ENCODE assay signal across 8 cellular contexts in genomic region chr3:196568246-196569002, GRCh38. TPM values are rescaled to one million over a fixed set of nuclear protein-coding genes. Genes with fewer than 3 reads are reported as not detected.
DNase-seq lines count a peak whose midpoint lies in the region; ATAC-seq and TF ChIP-seq lines count a peak whose summit lies in the region.

Gene FBXO45, plus strand, starts transcription at chr3:196568660. Its CDS starts 325 bp downstream, at chr3:196568985.
Gene WDR53, minus strand, starts transcription at chr3:196568554. Its CDS starts 7,079 bp downstream, at chr3:196561475.

- peaks cover 55% of the 10 kb centered on the region for H3K4me1 Mint-ChIP-seq in activated naive CD4-positive, alpha-beta T cell treated with anti-CD3 and anti-CD28 coated beads, Interleukin-2, amount 10 ng/mL, durations not matched to agents 7 days and 5 days

- peaks cover 16% of the 10 kb centered on the region for H3K36me3 Mint-ChIP-seq in activated naive CD4-positive, alpha-beta T cell treated with anti-CD3 and anti-CD28 coated beads, Interleukin-2, amount 10 ng/mL, durations not matched to agents 7 days and 5 days

- H3K27ac ChIP-seq in SK-N-MC: 0 out of 2 replicates have a peak within 1 kb of the TSS, but pooled peaks have one; percentile 27
- peak within 1 kb of the TSS; percentile 79 to 94 (median 91) for H3K27ac ChIP-seq in gastroesophageal sphincter
- H3K27ac ChIP-seq in neutrophil: peak within 1 kb of the TSS; percentile 87
- peak within 1 kb of the TSS; percentile 84 for H3K27ac ChIP-seq in substantia nigra (ENCODE audit: low read depth, low read length, poor library complexity, severe bottlenecking)

- WGBS in gastroesophageal sphincter (ENCODE audit: low coverage in 1 of 2), 2 donors: 0% methylated on average over 4 to 9 of the region's 87 CpGs

- H3K27me3 ChIP-seq in gastroesophageal sphincter: no peaks in the 10 kb centered on the region
- no peaks in the 10 kb centered on the region for H3K27me3 ChIP-seq in neutrophil

- CTCF ChIA-PET in activated naive CD4-positive, alpha-beta T cell treated with anti-CD3 and anti-CD28 coated beads, Interleukin-2, amount 10 ng/mL, durations not matched to agents 7 days and 5 days (lab: Charles Lee): interaction anchor here (0.6 to 2.4 kb wide), 4 partner anchors 32 to 129 kb away, joined by 3 to 16 read pairs (median 3); no protein-coding TSS in a partner anchor

- DNase-seq in NCI-H1048 (lab: John Stamatoyannopoulos, UW) (peak; percentile 89), SK-N-MC (ENCODE audit: low read depth, low spot score) (peak; percentile 58), substantia nigra (lab: John Stamatoyannopoulos, UW) (peak; percentile 58 to 96 (median 91))
- DNase-seq in activated naive CD4-positive, alpha-beta T cell treated with anti-CD3 and anti-CD28 coated beads, Interleukin-2, amount 10 ng/mL, durations not matched to agents 7 days and 5 days: peak; percentile 97

- TF ChIP-seq EP300 in gastroesophageal sphincter (IDR thresholded peaks at IDR 0.05): no peak

- H3K4me3 ChIP-seq in GM08714 (ENCODE audit: low read length): peak within 1 kb of the TSS; percentile 93
- peak within 1 kb of the TSS; percentile 94 for H3K4me3 ChIP-seq in SK-N-MC
- peak within 1 kb of the TSS; percentile 65 to 93 for H3K4me3 ChIP-seq in gastroesophageal sphincter
- H3K4me3 ChIP-seq in neutrophil (ENCODE audit: low read depth in 1 of 2, low read length in 1 of 2): peak within 1 kb of the TSS; percentile 92 to 93

- no peaks in the 10 kb centered on the region for H3K9me3 Mint-ChIP-seq in activated naive CD4-positive, alpha-beta T cell treated with anti-CD3 and anti-CD28 coated beads, Interleukin-2, amount 10 ng/mL, durations not matched to agents 7 days and 5 days

- H3K4me3 Mint-ChIP-seq in activated naive CD4-positive, alpha-beta T cell treated with anti-CD3 and anti-CD28 coated beads, Interleukin-2, amount 10 ng/mL, durations not matched to agents 7 days and 5 days: peak within 1 kb of the TSS; percentile 95

- peak within 1 kb of the TSS; percentile 94 for H3K9ac ChIP-seq in SK-N-MC (ENCODE audit: insufficient read length)

- peaks cover 0 to 59% (median 11%) of the 10 kb centered on the region in 3 donors for H3K4me1 ChIP-seq in gastroesophageal sphincter
- H3K4me1 ChIP-seq in neutrophil (ENCODE audit: control insufficient read depth in 1 of 2, insufficient read depth in 1 of 2, low read depth in 1 of 2, low read length in 1 of 2): peaks cover 25% of the 10 kb centered on the region in 2 experiments

- TF ChIP-seq POLR2A in gastroesophageal sphincter (IDR thresholded peaks at IDR 0.05): peak; percentile 81 to 86

- ATAC-seq in HG02588 (IDR thresholded peaks at IDR 0.05; ENCODE audit: unreplicated experiment) (peak; percentile 93), gastroesophageal sphincter (peak; percentile 99)

- no peaks in the 10 kb centered on the region; the same call in 1 of the 2 replicates for H3K36me3 ChIP-seq in SK-N-MC (ENCODE audit: insufficient read depth, low read length)
- peaks cover 0 to 17% of the 10 kb centered on the region in 2 donors for H3K36me3 ChIP-seq in gastroesophageal sphincter
- H3K36me3 ChIP-seq in neutrophil: peaks cover 5% of the 10 kb centered on the region

- peak within 1 kb of the TSS; percentile 97 for H3K27ac Mint-ChIP-seq in activated naive CD4-positive, alpha-beta T cell treated with anti-CD3 and anti-CD28 coated beads, Interleukin-2, amount 10 ng/mL, durations not matched to agents 7 days and 5 days

- peaks cover 3% of the 10 kb centered on the region for H3K27me3 Mint-ChIP-seq in activated naive CD4-positive, alpha-beta T cell treated with anti-CD3 and anti-CD28 coated beads, Interleukin-2, amount 10 ng/mL, durations not matched to agents 7 days and 5 days

- H3K9me3 ChIP-seq in SK-N-MC (ENCODE audit: low read depth, low read length): no peaks in the 10 kb centered on the region
- H3K9me3 ChIP-seq in gastroesophageal sphincter: no peaks in the 10 kb centered on the region
- no peaks in the 10 kb centered on the region for H3K9me3 ChIP-seq in neutrophil

- TF ChIP-seq CTCF in gastroesophageal sphincter (IDR thresholded peaks at IDR 0.05) (peak in 1 of 4 experiments; percentile 18), neutrophil (IDR thresholded peaks at IDR 0.05) (peak; percentile 41)

RNA-seq across cellular contexts. Expression of gene FBXO45, which starts in this region (rescaled TPM):
- 10 to 100 TPM in 3 of 4 donors, 1 to 10 TPM in 1; 9.8 to 16.6 (median 13.4) TPM for total RNA-seq in gastroesophageal sphincter

RNA-seq across cellular contexts. Expression of gene WDR53, which starts in this region (rescaled TPM):
- total RNA-seq in gastroesophageal sphincter: 1 to 10 TPM; 3.3 to 8.1 (median 6.8) TPM

Comparison
In these comparisons a context has a peak if more than half of its experiments do, and no peak if none do; other contexts are left out.
1. Peak in every context shown above with its lines: DNase-seq, ATAC-seq, H3K4me3 ChIP-seq and H3K27ac ChIP-seq.
2. H3K27ac ChIP-seq: peak in every context shown above with its lines; median percentile 91 in gastroesophageal sphincter; 87 in neutrophil; 84 in substantia nigra; 27 in SK-N-MC.